ENCODE assay signal across 27 cellular contexts in genomic region chr4:15299627-15300026, GRCh38.
"Had no signal": no experiment of that assay in that cellular context is flagged by ENCODE, and none has a peak within 500 bp of the region (broad histone marks: within the 10 kb centered on the region; RNA-seq: fewer than 3 reads in every experiment).

No MANE protein-coding gene starts in this region.

- H3K9me3 ChIP-seq: stomach, suprapubic skin, testis, thoracic aorta, thyroid gland, tibial artery, tibial nerve, transverse colon, upper lobe of left lung, upper lobe of right lung, uterus, vagina had no signal

- ATAC-seq: stimulated activated effector memory CD8-positive, alpha-beta T cell treated with anti-CD3 and anti-CD28 coated beads, Interleukin-12 subunit alpha, Interleukin-12 subunit beta, amount 100 ng/mL, for 72 hours; stimulated activated memory B cell treated with anti-CD40 and anti-IgM and Interleukin-4, amounts not matched to agents 10 μg/mL and 1 μg/mL and 100 μg/mL, for 72 hours; stimulated activated naive B cell treated with anti-CD40 and anti-IgM and Interleukin-4, amounts not matched to agents 10 μg/mL and 1 μg/mL and 100 μg/mL, for 72 hours; stimulated activated naive CD8-positive, alpha-beta T cell treated with anti-CD3 and anti-CD28 coated beads, Interleukin-15, amount 100 ng/mL, for 72 hours; stimulated activated naive CD8-positive, alpha-beta T cell treated with anti-CD3 and anti-CD28 coated beads, Interleukin-15, Interleukin-2, amounts not matched to agents 100 U/mL and 50 U/mL, for 24 hours; upper lobe of right lung had no signal

- FAIRE-seq: urothelium cell line had no signal

- DNase-seq: stimulated activated CD4-positive, alpha-beta T cell treated with anti-CD3 and anti-CD28 coated beads, Interleukin-2, amount 100 ng/mL, for 48 hours; stimulated activated CD4-positive, alpha-beta T cell treated with anti-CD3 and anti-CD28 coated beads, Interleukin-4, amount 100 ng/mL, for 1 hour; stimulated activated CD4-positive, alpha-beta T cell treated with anti-CD3 and anti-CD28 coated beads, Interleukin-4, amount 100 ng/mL, for 24 hours; stimulated activated CD4-positive, alpha-beta T cell treated with anti-CD3 and anti-CD28 coated beads, Interleukin-4, amount 100 ng/mL, for 4 hours; stimulated activated CD8-positive, alpha-beta memory T cell treated with anti-CD3 and anti-CD28 coated beads, Interleukin-4, amount 100 ng/mL, for 48 hours; stimulated activated naive B cell treated with anti-CD40 and anti-IgM and Interleukin-4, amounts not matched to agents 10 μg/mL and 1 μg/mL and 100 μg/mL, for 72 hours; stimulated activated naive CD4-positive, alpha-beta T cell; stimulated activated naive CD4-positive, alpha-beta T cell treated with Interleukin-2 at 50 U/mL for 16 hours; stimulated activated naive CD8-positive, alpha-beta T cell treated with anti-CD3 and anti-CD28 coated beads, Interleukin-15, amount 100 ng/mL, for 72 hours; stimulated activated naive CD8-positive, alpha-beta T cell treated with anti-CD3 and anti-CD28 coated beads, Interleukin-15, Interleukin-2, amounts not matched to agents 100 U/mL and 50 U/mL, for 24 hours; stomach; substantia nigra; testis; thyroid gland; tibial artery; transverse colon; trophoblast cell; upper lobe of left lung; upper lobe of right lung; uterus had no signal

- H3K4me1 ChIP-seq: stomach, suprapubic skin, upper lobe of left lung, upper lobe of right lung, uterus had no signal

- H3K4me3 ChIP-seq: stomach, suprapubic skin, testis, thoracic aorta, thyroid gland, tibial artery, tibial nerve, transverse colon, upper lobe of left lung, upper lobe of right lung, uterus, vagina had no signal

- H3K27ac ChIP-seq: stomach, suprapubic skin, testis, thoracic aorta, thyroid gland, tibial artery, tibial nerve, transverse colon, upper lobe of left lung, upper lobe of right lung, uterus, vagina had no signal

- H3K36me3 ChIP-seq: stomach, suprapubic skin, thoracic aorta, thyroid gland, tibial artery, tibial nerve, transverse colon, upper lobe of left lung, upper lobe of right lung, uterus, vagina had no signal

- H3K27me3 ChIP-seq: stomach, suprapubic skin, testis, thyroid gland, tibial artery, tibial nerve, transverse colon, upper lobe of left lung, upper lobe of right lung, uterus, vagina had no signal
